In the genomic region with DNA sequence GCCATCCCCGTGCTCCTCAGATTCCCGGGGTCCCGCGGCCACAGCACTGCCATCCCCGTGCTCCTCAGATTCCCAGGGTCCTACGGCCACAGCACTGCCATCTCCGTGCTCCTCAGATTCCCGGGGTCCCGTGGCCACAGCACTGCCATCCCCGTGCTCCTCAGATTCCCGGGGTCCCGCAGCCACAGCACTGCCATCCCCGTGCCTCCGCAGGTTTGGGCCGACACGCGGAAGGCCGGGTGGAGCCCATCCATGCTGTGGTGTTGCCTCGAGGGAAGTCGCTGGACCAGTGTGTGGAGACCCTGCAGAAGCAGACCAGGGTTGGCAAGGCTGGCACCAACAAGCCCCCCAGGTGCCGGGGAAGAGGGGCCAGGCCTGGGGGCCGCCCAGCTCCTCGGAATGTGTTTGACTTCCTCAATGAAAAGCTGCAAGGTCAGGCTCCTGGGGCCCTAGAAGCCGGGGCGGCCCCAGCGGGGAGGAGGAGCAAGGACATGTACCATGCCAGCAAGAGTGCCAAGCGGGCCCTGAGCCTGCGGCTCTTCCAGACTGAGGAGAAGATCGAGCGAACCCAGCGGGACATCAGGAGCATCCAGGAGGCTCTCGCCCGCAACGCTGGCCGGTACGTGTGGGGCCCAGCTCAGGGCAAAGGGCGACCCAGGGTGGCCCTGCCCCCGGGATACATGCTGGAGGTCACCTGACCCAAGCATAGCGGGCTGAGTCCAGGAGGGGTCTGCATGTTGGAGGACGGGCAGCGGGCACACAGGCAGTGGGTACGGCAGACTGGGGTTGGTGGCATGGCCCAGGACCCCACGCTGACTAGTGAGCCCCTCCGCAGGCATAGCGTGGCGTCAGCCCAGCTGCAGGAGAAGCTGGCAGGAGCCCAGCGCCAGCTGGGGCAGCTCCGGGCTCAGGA, we compare ENCODE assay signal across 1 cellular context.
TF ChIP-seq lines count a peak whose summit lies in the region.

No MANE protein-coding gene starts in this region.

TF ChIP-seq in HepG2, 621 proteins besides CTCF, POLR2A, EP300 and RAD21 (continued from another document and continues in another):
- TF ChIP-seq, protein P1, sequence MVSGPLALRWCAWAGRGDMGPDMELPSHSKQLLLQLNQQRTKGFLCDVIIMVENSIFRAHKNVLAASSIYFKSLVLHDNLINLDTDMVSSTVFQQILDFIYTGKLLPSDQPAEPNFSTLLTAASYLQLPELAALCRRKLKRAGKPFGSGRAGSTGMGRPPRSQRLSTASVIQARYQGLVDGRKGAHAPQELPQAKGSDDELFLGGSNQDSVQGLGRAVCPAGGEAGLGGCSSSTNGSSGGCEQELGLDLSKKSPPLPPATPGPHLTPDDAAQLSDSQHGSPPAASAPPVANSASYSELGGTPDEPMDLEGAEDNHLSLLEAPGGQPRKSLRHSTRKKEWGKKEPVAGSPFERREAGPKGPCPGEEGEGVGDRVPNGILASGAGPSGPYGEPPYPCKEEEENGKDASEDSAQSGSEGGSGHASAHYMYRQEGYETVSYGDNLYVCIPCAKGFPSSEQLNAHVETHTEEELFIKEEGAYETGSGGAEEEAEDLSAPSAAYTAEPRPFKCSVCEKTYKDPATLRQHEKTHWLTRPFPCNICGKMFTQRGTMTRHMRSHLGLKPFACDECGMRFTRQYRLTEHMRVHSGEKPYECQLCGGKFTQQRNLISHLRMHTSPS (CRISPR knock-in tag; IDR thresholded peaks at IDR 0.05; ENCODE audit: low read depth): peak; percentile 78
- TF ChIP-seq ZNF512 (CRISPR knock-in tag; IDR thresholded peaks at IDR 0.05) (no peak), FOXA3 (CRISPR knock-in tag; IDR thresholded peaks at IDR 0.05) (no peak), ZNF629 (CRISPR knock-in tag; conservative IDR thresholded peaks at IDR 0.05) (no peak), NAIF1 (CRISPR knock-in tag; IDR thresholded peaks at IDR 0.05; ENCODE audit: borderline replicate concordance) (no peak), ZNF354B (CRISPR knock-in tag; IDR thresholded peaks at IDR 0.05) (no peak), ZHX1 (CRISPR knock-in tag; IDR thresholded peaks at IDR 0.05; ENCODE audit: low read depth) (peak; percentile 63; the same call in 1 of the 2 replicates), HNF4A (CRISPR knock-in tag; IDR thresholded peaks at IDR 0.05) (peak; percentile 72), ZBTB49 (CRISPR knock-in tag; IDR thresholded peaks at IDR 0.05; ENCODE audit: borderline replicate concordance) (no peak), HMG20B (CRISPR knock-in tag; conservative IDR thresholded peaks at IDR 0.05) (no peak), CEBPG (CRISPR knock-in tag; IDR thresholded peaks at IDR 0.05) (no peak), FIP1L1 (IDR thresholded peaks at IDR 0.05; ENCODE audit: borderline replicate concordance, insufficient read depth, low read depth, low read length) (no peak), ZFP82 (CRISPR knock-in tag; IDR thresholded peaks at IDR 0.05; ENCODE audit: borderline replicate concordance) (no peak), RXRA (CRISPR knock-in tag; IDR thresholded peaks at IDR 0.05) (0 out of 2 replicates have a peak, but pooled peaks have one; percentile 28), TBL1XR1 (IDR thresholded peaks at IDR 0.05; ENCODE audit: borderline replicate concordance, low read length, partially characterized antibody) (no peak), ZBTB33 (CRISPR knock-in tag; IDR thresholded peaks at IDR 0.05) (peak; percentile 94), ZNF30 (CRISPR knock-in tag; IDR thresholded peaks at IDR 0.05) (peak; percentile 73; the same call in 1 of the 2 replicates), ELK4 (CRISPR knock-in tag; IDR thresholded peaks at IDR 0.05; ENCODE audit: borderline replicate concordance) (no peak), ZNF598 (CRISPR knock-in tag; IDR thresholded peaks at IDR 0.05; ENCODE audit: borderline replicate concordance) (no peak), ZNF180 (CRISPR knock-in tag; IDR thresholded peaks at IDR 0.05; ENCODE audit: borderline replicate concordance, low read depth) (no peak), ZNF737 (CRISPR knock-in tag; IDR thresholded peaks at IDR 0.05; ENCODE audit: borderline replicate concordance) (no peak), ASH2L (IDR thresholded peaks at IDR 0.05; ENCODE audit: insufficient read length, low read depth, low read length) (no peak), DR1 (CRISPR knock-in tag; IDR thresholded peaks at IDR 0.05) (no peak), MYNN (CRISPR knock-in tag; IDR thresholded peaks at IDR 0.05; ENCODE audit: low read depth) (no peak), CAMTA2 (CRISPR knock-in tag; IDR thresholded peaks at IDR 0.05; ENCODE audit: borderline replicate concordance) (no peak), ZNF709 (CRISPR knock-in tag; IDR thresholded peaks at IDR 0.05) (no peak), ZNF230 (CRISPR knock-in tag; IDR thresholded peaks at IDR 0.05) (no peak; the same call in 1 of the 2 replicates), KLF15 (CRISPR knock-in tag; IDR thresholded peaks at IDR 0.05; ENCODE audit: borderline replicate concordance) (no peak), ZNF20 (CRISPR knock-in tag; IDR thresholded peaks at IDR 0.05) (no peak), ZNF33B (CRISPR knock-in tag; IDR thresholded peaks at IDR 0.05) (no peak), ETV5 (CRISPR knock-in tag; IDR thresholded peaks at IDR 0.05; ENCODE audit: borderline replicate concordance) (no peak), ATAD3A (CRISPR knock-in tag; IDR thresholded peaks at IDR 0.05) (0 out of 2 replicates have a peak, but pooled peaks have one; percentile 43), YY1 (IDR thresholded peaks at IDR 0.05; ENCODE audit: insufficient read depth, insufficient replicate concordance, low read depth, low read length) (no peak), ZNF839 (CRISPR knock-in tag; IDR thresholded peaks at IDR 0.05; ENCODE audit: borderline replicate concordance) (no peak), STAT6 (CRISPR knock-in tag; IDR thresholded peaks at IDR 0.05; ENCODE audit: borderline replicate concordance) (no peak), DMAP1 (CRISPR knock-in tag; IDR thresholded peaks at IDR 0.05) (no peak), MAF1 (CRISPR knock-in tag; IDR thresholded peaks at IDR 0.05; ENCODE audit: borderline replicate concordance) (no peak), FLYWCH1 (CRISPR knock-in tag; IDR thresholded peaks at IDR 0.05) (no peak), E2F1 (CRISPR knock-in tag; IDR thresholded peaks at IDR 0.05) (no peak)
- TF ChIP-seq, protein P2, sequence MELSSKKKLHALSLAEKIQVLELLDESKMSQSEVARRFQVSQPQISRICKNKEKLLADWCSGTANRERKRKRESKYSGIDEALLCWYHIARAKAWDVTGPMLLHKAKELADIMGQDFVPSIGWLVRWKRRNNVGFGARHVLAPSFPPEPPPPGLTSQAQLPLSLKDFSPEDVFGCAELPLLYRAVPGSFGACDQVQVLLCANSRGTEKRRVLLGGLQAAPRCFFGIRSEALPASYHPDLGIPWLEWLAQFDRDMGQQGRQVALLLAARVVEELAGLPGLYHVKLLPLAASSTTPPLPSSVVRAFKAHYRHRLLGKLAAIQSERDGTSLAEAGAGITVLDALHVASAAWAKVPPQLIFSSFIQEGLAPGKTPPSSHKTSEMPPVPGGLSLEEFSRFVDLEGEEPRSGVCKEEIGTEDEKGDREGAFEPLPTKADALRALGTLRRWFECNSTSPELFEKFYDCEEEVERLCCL (CRISPR knock-in tag; IDR thresholded peaks at IDR 0.05; ENCODE audit: borderline replicate concordance): no peak
- TF ChIP-seq, protein P3, sequence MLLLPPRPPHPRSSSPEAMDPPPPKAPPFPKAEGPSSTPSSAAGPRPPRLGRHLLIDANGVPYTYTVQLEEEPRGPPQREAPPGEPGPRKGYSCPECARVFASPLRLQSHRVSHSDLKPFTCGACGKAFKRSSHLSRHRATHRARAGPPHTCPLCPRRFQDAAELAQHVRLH (CRISPR knock-in tag; IDR thresholded peaks at IDR 0.05; ENCODE audit: borderline replicate concordance, low read depth): no peak
